In genomic region chr6:44000164-44000842, GRCh38 we compare ENCODE assay signal across 8 cellular contexts.
DNase-seq lines count a peak whose midpoint lies in the region; ATAC-seq and TF ChIP-seq lines count a peak whose summit lies in the region.

No MANE protein-coding gene starts in this region.

- ATAC-seq in GM19351 (IDR thresholded peaks at IDR 0.05; ENCODE audit: unreplicated experiment) (peak; percentile 45), GM21381 (IDR thresholded peaks at IDR 0.05; ENCODE audit: unreplicated experiment) (no peak)

- in situ Hi-C loops in astrocyte of the spinal cord (cut with HindIII; ENCODE audit: low sequenced_read_pairs) = no loop called here

- DNase-seq in COLO668 (lab: John Stamatoyannopoulos, UW; ENCODE audit: unreplicated experiment) = peak; percentile 63
- peak; percentile 88 for DNase-seq in NCI-H2107 (lab: John Stamatoyannopoulos, UW)
- peak; percentile 33 for DNase-seq in astrocyte of the spinal cord (ENCODE audit: low read depth, low spot score)
- peak; percentile 50 for DNase-seq in stimulated activated CD4-positive, alpha-beta T cell treated with anti-CD3 and anti-CD28 coated beads, Interleukin-15, amount 100 ng/mL, for 24 hours
- no peak for DNase-seq in stimulated activated naive CD4-positive, alpha-beta T cell (lab: John Stamatoyannopoulos, UW)
- DNase-seq in activated CD4-positive, CD25-positive, alpha-beta regulatory T cell (lab: John Stamatoyannopoulos, UW) = no peak

- no peak overlapping the region for H3K4me3 ChIP-seq in astrocyte of the spinal cord (ENCODE audit: low read depth, low read length)

- TF ChIP-seq CTCF in astrocyte of the spinal cord (IDR thresholded peaks at IDR 0.05; ENCODE audit: low read depth, low read length) = no peak

Comparison
In these comparisons a context has a peak if more than half of its experiments do, and no peak if none do; other contexts are left out.
1. DNase-seq: peak in COLO668 (single experiment), NCI-H2107 (single experiment), astrocyte of the spinal cord (single experiment) and stimulated activated CD4-positive, alpha-beta T cell treated with anti-CD3 and anti-CD28 coated beads, Interleukin-15, amount 100 ng/mL, for 24 hours (single experiment); none in stimulated activated naive CD4-positive, alpha-beta T cell (0 of 6) and activated CD4-positive, CD25-positive, alpha-beta regulatory T cell (0 of 4).